1 cellular context compared by ENCODE assay signal in genomic region chr1:11648732-11649158, GRCh38.
A peak's percentile ranks its signal among the peaks of the same experiment; 100 is the strongest.
TF ChIP-seq lines count a peak whose summit lies in the region.

No MANE protein-coding gene starts in this region.

TF ChIP-seq in K562, 482 proteins besides CTCF, POLR2A, EP300 and RAD21 (continued from another document):
- TF ChIP-seq, protein P1, sequence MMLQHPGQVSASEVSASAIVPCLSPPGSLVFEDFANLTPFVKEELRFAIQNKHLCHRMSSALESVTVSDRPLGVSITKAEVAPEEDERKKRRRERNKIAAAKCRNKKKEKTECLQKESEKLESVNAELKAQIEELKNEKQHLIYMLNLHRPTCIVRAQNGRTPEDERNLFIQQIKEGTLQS (IDR thresholded peaks at IDR 0.05) = no peak
- TF ChIP-seq, protein P1 (CRISPR knock-in tag; conservative IDR thresholded peaks at IDR 0.05) = no peak
- TF ChIP-seq ZNF41 (CRISPR knock-in tag; conservative IDR thresholded peaks at IDR 0.05) = no peak
- 0 out of 4 replicates have a peak, but pooled peaks of 1 of the 2 experiments have one; percentile 5 for TF ChIP-seq MAZ (CRISPR knock-in tag; conservative IDR thresholded peaks at IDR 0.05 in 1 of 2, IDR thresholded peaks at IDR 0.05 in 1 of 2)
- no peak for TF ChIP-seq TAF7 (tag; IDR thresholded peaks at IDR 0.05)
- no peak for TF ChIP-seq NR2C1 (IDR thresholded peaks at IDR 0.05)
- TF ChIP-seq NR2C1 (tag; IDR thresholded peaks at IDR 0.05) = no peak
- TF ChIP-seq BMI1 (IDR thresholded peaks at IDR 0.05; ENCODE audit: low read length) = no peak
- TF ChIP-seq MAFK (IDR thresholded peaks at IDR 0.05; ENCODE audit: low read length) = no peak
- TF ChIP-seq KLF1 (tag; IDR thresholded peaks at IDR 0.05) = no peak
- no peak for TF ChIP-seq FOXM1 (IDR thresholded peaks at IDR 0.05; ENCODE audit: low read depth)
- TF ChIP-seq FOXM1 (CRISPR knock-in tag; IDR thresholded peaks at IDR 0.05; ENCODE audit: low read depth) = no peak
- no peak for TF ChIP-seq SAP30 (IDR thresholded peaks at IDR 0.05; ENCODE audit: borderline replicate concordance, insufficient read depth, low read depth, low read length, poor library complexity, severe bottlenecking)
- TF ChIP-seq ZKSCAN8 (CRISPR knock-in tag; IDR thresholded peaks at IDR 0.05) = no peak
- TF ChIP-seq L3MBTL2 (IDR thresholded peaks at IDR 0.05) = no peak
- TF ChIP-seq ADNP (tag; IDR thresholded peaks at IDR 0.05) = no peak
- TF ChIP-seq NR1H2 (CRISPR knock-in tag; IDR thresholded peaks at IDR 0.05) = no peak
TF ChIP-seq in K562: peak in this region for 11.
